Comparison of ENCODE assay signal across 8 cellular contexts in the genomic region with DNA sequence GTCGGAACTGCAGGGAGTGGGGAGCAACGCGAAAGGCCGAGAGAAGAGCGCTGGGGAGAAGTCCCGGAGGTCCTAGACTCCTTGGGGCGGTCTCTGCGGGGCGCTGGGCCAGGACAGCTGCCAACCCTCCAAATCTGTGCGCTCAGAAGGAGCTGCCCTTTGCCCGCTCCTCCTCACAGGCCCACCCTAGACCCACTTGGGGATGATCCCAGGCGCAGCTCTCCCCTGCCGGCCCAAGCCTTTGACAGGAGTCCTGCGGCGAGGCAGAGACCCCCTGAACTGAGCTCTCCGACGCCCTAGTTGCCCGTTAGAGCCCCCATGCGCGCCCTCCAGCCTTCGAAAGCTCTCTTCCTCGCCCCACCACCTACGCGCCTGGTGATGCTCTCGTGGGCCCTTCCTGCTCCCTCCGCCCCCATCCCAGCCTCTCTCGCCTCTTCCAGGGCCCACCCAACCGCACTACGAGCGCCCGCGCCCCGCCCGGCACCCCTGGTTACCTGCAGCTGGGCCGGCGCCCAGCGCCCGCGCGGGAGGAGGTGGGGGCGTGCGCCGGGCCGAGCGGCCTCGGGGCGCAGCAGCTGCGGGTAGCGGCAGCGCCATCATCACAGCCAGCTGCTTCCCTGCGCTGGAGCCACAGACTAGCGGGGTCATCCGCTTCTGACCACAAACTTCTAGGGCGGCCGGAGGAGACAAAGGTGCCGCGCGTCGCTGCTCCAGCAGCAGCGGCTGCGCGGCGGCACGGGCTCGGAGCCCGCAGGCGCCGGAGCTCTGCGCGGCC.
DNase-seq lines count a peak whose midpoint lies in the region; ATAC-seq lines count a peak whose summit lies in the region.

No MANE protein-coding gene starts in this region.

- CTCF ChIA-PET in T-cell (lab: Charles Lee), result no interaction called here

- H3K9me3 Mint-ChIP-seq in T-cell, result no peaks in the 10 kb centered on the region

- peaks cover 36 to 57% of the 10 kb centered on the region in 2 donors for H3K27me3 Mint-ChIP-seq in T-cell

- POLR2A ChIA-PET in T-cell (lab: Charles Lee), result no interaction called here

- peak; percentile 29 for DNase-seq in activated CD4-positive, CD25-positive, alpha-beta regulatory T cell treated with anti-CD3 and anti-CD28 coated beads, Interleukin-2, amount 50 U/mL, for 72 hours
- DNase-seq in T-cell (no peak), iris pigment epithelial cell (ENCODE audit: low read depth) (peak; percentile 12), substantia nigra (lab: John Stamatoyannopoulos, UW) (peak in 1 of 49 donors; percentile 55), DMS153 treated with DMSO at 0.1 percent for 48 hours (lab: John Stamatoyannopoulos, UW; ENCODE audit: unreplicated experiment) (no peak)

- peak overlapping the region; percentile 54 to 70 (median 63) for H3K4me3 Mint-ChIP-seq in T-cell

- no peaks in the 10 kb centered on the region for H3K36me3 Mint-ChIP-seq in T-cell

- no peak for ATAC-seq in activated CD4-positive, CD25-positive, alpha-beta regulatory T cell treated with anti-CD3 and anti-CD28 coated beads, Interleukin-2, amount 50 U/mL, for 24 hours
- ATAC-seq in T-cell (replicated peaks in 1 of 4) (peak in 2 of 4 experiments; percentile 11 to 24), GM21526 (IDR thresholded peaks at IDR 0.05; ENCODE audit: low FRiP score, unreplicated experiment) (no peak), GM19351 (IDR thresholded peaks at IDR 0.05; ENCODE audit: unreplicated experiment) (no peak)

- H3K27ac ChIP-seq in substantia nigra (ENCODE audit: low read depth, low read length, poor library complexity, severe bottlenecking), result peak overlapping the region; percentile 30

- peaks cover 21 to 40% (median 34%) of the 10 kb centered on the region in 3 donors for H3K4me1 Mint-ChIP-seq in T-cell

- no peak overlapping the region for H3K27ac Mint-ChIP-seq in T-cell

Comparison
In these comparisons a context has a peak if more than half of its experiments do, and no peak if none do; other contexts are left out.
1. DNase-seq: peak in activated CD4-positive, CD25-positive, alpha-beta regulatory T cell treated with anti-CD3 and anti-CD28 coated beads, Interleukin-2, amount 50 U/mL, for 72 hours (single experiment) and iris pigment epithelial cell (single experiment); none in T-cell (0 of 34) and DMS153 treated with DMSO at 0.1 percent for 48 hours (single experiment).